In genomic region chr13:24007979-24008620, GRCh38 we compare ENCODE assay signal across 2 cellular contexts.
TF ChIP-seq lines count a peak whose summit lies in the region.

No MANE protein-coding gene starts in this region.

TF ChIP-seq in IMR-90, 13 proteins besides CTCF, POLR2A, EP300 and RAD21:
- TF ChIP-seq CEBPB (IDR thresholded peaks at IDR 0.05; ENCODE audit: low read depth, low read length) (peak; percentile 74), NFE2L2 (IDR thresholded peaks at IDR 0.05; ENCODE audit: low read depth, low read length) (no peak)

TF ChIP-seq in K562, 482 proteins besides CTCF, POLR2A, EP300 and RAD21:
- TF ChIP-seq CEBPB (tag; IDR thresholded peaks at IDR 0.05) (peak; percentile 34; the same call in 1 of the 2 replicates), DNMT1 (IDR thresholded peaks at IDR 0.05) (no peak), TBL1XR1 (IDR thresholded peaks at IDR 0.05; ENCODE audit: low read length in 2 of 2) (no peak)
